In the genomic region with DNA sequence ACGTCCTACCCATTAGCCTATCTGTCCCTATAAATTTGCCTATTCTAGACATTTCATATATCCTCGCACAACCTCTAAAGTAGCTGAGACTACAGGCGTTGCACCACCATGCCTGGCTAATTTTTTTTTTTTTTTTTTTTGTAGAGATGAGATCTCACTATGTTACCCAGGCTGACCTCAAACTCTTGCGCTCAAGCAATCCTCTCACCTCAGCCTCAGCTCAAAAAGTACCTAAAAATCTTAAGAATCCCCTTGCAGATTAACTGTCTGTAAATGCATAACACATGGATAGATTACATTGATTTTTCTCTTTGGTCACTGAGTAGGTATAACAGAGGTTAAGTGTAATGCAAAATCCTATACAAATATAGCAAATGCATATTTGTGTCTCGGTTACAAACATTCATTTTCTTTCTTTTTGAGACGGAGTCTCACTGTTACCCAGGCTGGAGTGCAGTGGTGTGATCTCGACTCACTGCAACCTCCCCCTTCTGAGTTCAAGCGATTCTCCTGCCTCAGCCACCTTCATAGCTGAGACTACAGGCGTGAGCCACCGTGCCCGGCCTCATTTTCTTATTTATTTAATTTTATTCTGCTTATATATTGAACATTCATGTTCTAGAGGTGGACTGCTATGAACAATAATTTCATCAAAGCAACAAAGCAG, we compare ENCODE assay signal across 3 cellular contexts.
TF ChIP-seq lines count a peak whose summit lies in the region.

No MANE protein-coding gene starts in this region.

TF ChIP-seq in A549, 52 proteins besides CTCF, POLR2A, EP300 and RAD21:
- TF ChIP-seq CBX2 (IDR thresholded peaks at IDR 0.05; ENCODE audit: borderline replicate concordance, low read depth) (no peak), CEBPB (IDR thresholded peaks at IDR 0.05) (no peak), RARB (CRISPR knock-in tag; IDR thresholded peaks at IDR 0.05) (no peak), JUNB (IDR thresholded peaks at IDR 0.05) (no peak), MAZ (IDR thresholded peaks at IDR 0.05; ENCODE audit: borderline replicate concordance, low read depth, low read length) (no peak), HDAC2 (IDR thresholded peaks at IDR 0.05) (no peak), NR3C1 (IDR thresholded peaks at IDR 0.05) (no peak), MYC (IDR thresholded peaks at IDR 0.05; ENCODE audit: borderline replicate concordance, low read length) (no peak), KDM1A (IDR thresholded peaks at IDR 0.05; ENCODE audit: low read depth) (no peak), RFX5 (IDR thresholded peaks at IDR 0.05) (no peak), FOSB (CRISPR knock-in tag; IDR thresholded peaks at IDR 0.05) (no peak), TFCP2L1 (CRISPR knock-in tag; IDR thresholded peaks at IDR 0.05) (no peak), ZNF302 (CRISPR knock-in tag; IDR thresholded peaks at IDR 0.05) (no peak), RCOR1 (IDR thresholded peaks at IDR 0.05; ENCODE audit: low read depth, low read length) (no peak), EHF (CRISPR knock-in tag; IDR thresholded peaks at IDR 0.05) (no peak), HOXB5 (CRISPR knock-in tag; IDR thresholded peaks at IDR 0.05) (no peak), RNF2 (IDR thresholded peaks at IDR 0.05; ENCODE audit: borderline replicate concordance, low read depth) (no peak)
- TF ChIP-seq, protein P1, sequence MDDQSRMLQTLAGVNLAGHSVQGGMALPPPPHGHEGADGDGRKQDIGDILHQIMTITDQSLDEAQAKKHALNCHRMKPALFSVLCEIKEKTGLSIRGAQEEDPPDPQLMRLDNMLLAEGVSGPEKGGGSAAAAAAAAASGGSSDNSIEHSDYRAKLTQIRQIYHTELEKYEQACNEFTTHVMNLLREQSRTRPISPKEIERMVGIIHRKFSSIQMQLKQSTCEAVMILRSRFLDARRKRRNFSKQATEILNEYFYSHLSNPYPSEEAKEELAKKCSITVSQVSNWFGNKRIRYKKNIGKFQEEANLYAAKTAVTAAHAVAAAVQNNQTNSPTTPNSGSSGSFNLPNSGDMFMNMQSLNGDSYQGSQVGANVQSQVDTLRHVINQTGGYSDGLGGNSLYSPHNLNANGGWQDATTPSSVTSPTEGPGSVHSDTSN (IDR thresholded peaks at IDR 0.05): no peak
- TF ChIP-seq, protein P2, sequence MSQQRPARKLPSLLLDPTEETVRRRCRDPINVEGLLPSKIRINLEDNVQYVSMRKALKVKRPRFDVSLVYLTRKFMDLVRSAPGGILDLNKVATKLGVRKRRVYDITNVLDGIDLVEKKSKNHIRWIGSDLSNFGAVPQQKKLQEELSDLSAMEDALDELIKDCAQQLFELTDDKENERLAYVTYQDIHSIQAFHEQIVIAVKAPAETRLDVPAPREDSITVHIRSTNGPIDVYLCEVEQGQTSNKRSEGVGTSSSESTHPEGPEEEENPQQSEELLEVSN (IDR thresholded peaks at IDR 0.05; ENCODE audit: borderline replicate concordance, low read depth): no peak

TF ChIP-seq in GM23338, 12 proteins besides CTCF, POLR2A, EP300 and RAD21 (continues in another document):
- no peak for TF ChIP-seq STAT1 (IDR thresholded peaks at IDR 0.05; ENCODE audit: unreplicated experiment)
- no peak for TF ChIP-seq ZNF462 (CRISPR knock-in tag; IDR thresholded peaks at IDR 0.05)
- TF ChIP-seq ZNF114 (CRISPR knock-in tag; IDR thresholded peaks at IDR 0.05): no peak
- TF ChIP-seq ZNF331 (CRISPR knock-in tag; IDR thresholded peaks at IDR 0.05; ENCODE audit: low read depth): no peak
- no peak for TF ChIP-seq ETS1 (IDR thresholded peaks at IDR 0.05)
- TF ChIP-seq POLR2AphosphoS5 (IDR thresholded peaks at IDR 0.05; ENCODE audit: low read depth): no peak
- no peak for TF ChIP-seq EZH2 (IDR thresholded peaks at IDR 0.05; ENCODE audit: low read depth, unreplicated experiment)
- TF ChIP-seq NANOG (IDR thresholded peaks at IDR 0.05; ENCODE audit: borderline replicate concordance): no peak
- TF ChIP-seq EZH2phosphoT487 (IDR thresholded peaks at IDR 0.05; ENCODE audit: unreplicated experiment): no peak
- TF ChIP-seq JUNB (IDR thresholded peaks at IDR 0.05; ENCODE audit: unreplicated experiment): no peak
- TF ChIP-seq CREB1 (CRISPR knock-in tag; IDR thresholded peaks at IDR 0.05; ENCODE audit: low read depth): no peak

TF ChIP-seq in K562, 482 proteins besides CTCF, POLR2A, EP300 and RAD21:
- TF ChIP-seq ZNF384 (IDR thresholded peaks at IDR 0.05; ENCODE audit: low read depth, low read length) (peak; percentile 66), DIDO1 (tag; IDR thresholded peaks at IDR 0.05; ENCODE audit: low read depth) (no peak), TFAP4 (CRISPR knock-in tag; IDR thresholded peaks at IDR 0.05; ENCODE audit: borderline replicate concordance) (no peak), ZBED1 (IDR thresholded peaks at IDR 0.05) (no peak), DPF2 (IDR thresholded peaks at IDR 0.05) (no peak)
- TF ChIP-seq, protein P3, sequence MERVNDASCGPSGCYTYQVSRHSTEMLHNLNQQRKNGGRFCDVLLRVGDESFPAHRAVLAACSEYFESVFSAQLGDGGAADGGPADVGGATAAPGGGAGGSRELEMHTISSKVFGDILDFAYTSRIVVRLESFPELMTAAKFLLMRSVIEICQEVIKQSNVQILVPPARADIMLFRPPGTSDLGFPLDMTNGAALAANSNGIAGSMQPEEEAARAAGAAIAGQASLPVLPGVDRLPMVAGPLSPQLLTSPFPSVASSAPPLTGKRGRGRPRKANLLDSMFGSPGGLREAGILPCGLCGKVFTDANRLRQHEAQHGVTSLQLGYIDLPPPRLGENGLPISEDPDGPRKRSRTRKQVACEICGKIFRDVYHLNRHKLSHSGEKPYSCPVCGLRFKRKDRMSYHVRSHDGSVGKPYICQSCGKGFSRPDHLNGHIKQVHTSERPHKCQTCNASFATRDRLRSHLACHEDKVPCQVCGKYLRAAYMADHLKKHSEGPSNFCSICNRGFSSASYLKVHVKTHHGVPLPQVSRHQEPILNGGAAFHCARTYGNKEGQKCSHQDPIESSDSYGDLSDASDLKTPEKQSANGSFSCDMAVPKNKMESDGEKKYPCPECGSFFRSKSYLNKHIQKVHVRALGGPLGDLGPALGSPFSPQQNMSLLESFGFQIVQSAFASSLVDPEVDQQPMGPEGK (CRISPR knock-in tag; IDR thresholded peaks at IDR 0.05; ENCODE audit: borderline replicate concordance): no peak
